ENCODE assay signal across 8 cellular contexts in the genomic region with DNA sequence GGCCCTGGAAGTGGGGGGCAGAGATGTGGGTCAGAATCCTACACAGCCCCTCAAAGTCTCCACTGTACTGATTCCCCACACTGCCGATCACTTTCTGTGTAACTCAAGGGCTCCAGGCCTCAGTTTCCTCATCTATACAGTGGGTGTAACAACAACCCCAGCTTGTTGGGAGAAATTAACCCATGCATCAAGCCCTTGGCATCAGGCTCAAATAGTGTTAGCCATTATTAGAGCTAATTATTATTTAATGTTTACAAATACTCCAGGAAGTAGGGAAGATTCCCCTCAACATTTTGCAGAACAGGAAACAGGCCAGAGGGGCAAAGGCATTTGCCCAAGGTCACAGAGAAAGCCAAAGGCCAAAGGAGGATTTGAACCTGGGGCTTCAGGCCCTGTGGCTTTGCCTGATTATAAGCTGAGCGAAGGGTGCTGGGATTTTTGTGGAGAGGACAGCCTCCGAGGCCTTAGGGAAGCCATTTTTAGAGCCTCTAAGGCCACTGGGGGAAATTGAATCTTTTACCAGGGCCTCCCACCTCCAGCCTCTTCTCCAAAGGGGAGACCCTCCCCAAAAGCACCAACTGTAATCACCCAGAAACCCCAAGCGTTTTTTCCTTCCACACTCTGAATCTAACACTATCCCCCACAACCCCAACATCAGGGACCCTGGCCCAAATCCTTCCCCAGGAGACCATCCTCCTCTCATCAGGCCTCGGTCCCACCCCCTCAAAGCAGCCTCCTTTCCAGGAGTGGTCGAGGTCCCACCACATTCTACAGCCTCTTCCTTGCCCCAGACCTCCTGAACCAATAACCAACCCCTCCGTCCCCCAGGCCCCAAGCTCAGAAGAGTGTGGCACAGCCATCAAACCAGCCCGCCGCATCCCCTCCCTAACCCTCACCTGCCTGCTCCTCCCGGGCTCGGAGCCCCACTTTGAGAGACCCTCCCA. TPM values are rescaled to one million over a fixed set of nuclear protein-coding genes. Genes with fewer than 3 reads are reported as not detected.
A peak's percentile ranks its signal among the peaks of the same experiment; 100 is the strongest.
DNase-seq lines count a peak whose midpoint lies in the region; ATAC-seq and TF ChIP-seq lines count a peak whose summit lies in the region.

No MANE protein-coding gene starts in this region.

- in situ Hi-C loops in SK-MEL-5 (cut with HindIII; ENCODE audit: low pct_unique_long_range_greater_than_20kb, low sequenced_read_pairs), result no loop called here

- H3K4me1 ChIP-seq in ovary (ENCODE audit: insufficient read depth), result no peaks in the 10 kb centered on the region

- H3K27me3 ChIP-seq in GM06990 (replicated peaks; ENCODE audit: control insufficient read depth, insufficient read depth, low read length) (no peaks in the 10 kb centered on the region), ovary (no peaks in the 10 kb centered on the region)

- H3K36me3 ChIP-seq in GM06990 (ENCODE audit: control insufficient read depth, insufficient read depth, low read length) (peaks cover 19% of the 10 kb centered on the region), ovary (no peaks in the 10 kb centered on the region)

- no peak for TF ChIP-seq CTCF in GM06990 (IDR thresholded peaks at IDR 0.05; ENCODE audit: insufficient read depth, low read length, poor library complexity, severe bottlenecking)
- no peak for TF ChIP-seq CTCF in ovary (IDR thresholded peaks at IDR 0.05)

- 17 to 21% (median 17%) methylated on average over 11 of the region's 11 CpGs for WGBS in ovary, 3 donors

- no peak for TF ChIP-seq EP300 in ovary (IDR thresholded peaks at IDR 0.05)

- intact Hi-C loops in ovary (cut with DNase I), result no loop called here

- H3K4me3 ChIP-seq in GM06990 (replicated peaks; ENCODE audit: low read depth, low read length), result peak overlapping the region; percentile 87
- peak overlapping the region; percentile 93 for H3K4me3 ChIP-seq in ovary

- TF ChIP-seq POLR2A in ovary (IDR thresholded peaks at IDR 0.05), result no peak

- no peaks in the 10 kb centered on the region for H3K9me3 ChIP-seq in ovary

- H3K27ac ChIP-seq in epithelial cell of prostate (peak overlapping the region; percentile 58), ovary (peak overlapping the region; percentile 82 to 99)

- ATAC-seq in GM21528 (IDR thresholded peaks at IDR 0.05; ENCODE audit: low FRiP score, unreplicated experiment) (no peak), HG03460 (IDR thresholded peaks at IDR 0.05; ENCODE audit: unreplicated experiment) (no peak)

- no peak for DNase-seq in GM06990 (ENCODE audit: extremely low read depth, insufficient read length)
- DNase-seq in SK-MEL-5 (ENCODE audit: low read depth, low spot score), result peak; percentile 7
- DNase-seq in epithelial cell of prostate (ENCODE audit: low read depth, low spot score), result no peak
- no peak for DNase-seq in ovary
- no peak for DNase-seq in NCI-H1436 (lab: John Stamatoyannopoulos, UW)
- no peak for DNase-seq in NCI-H345 treated with DMSO at 0.1 percent for 48 hours (lab: John Stamatoyannopoulos, UW; ENCODE audit: unreplicated experiment)

RNA-seq across cellular contexts. Expression of a gene that starts 1.1 kb away (rescaled TPM):
- 151 and 174 TPM in 2 replicates for total RNA-seq in SK-MEL-5 (2014; rRNA removed; shearing (Covaris generic))
- 265 and 331 TPM in 2 replicates for polyA plus RNA-seq in SK-MEL-5 (2015; cell fraction: cytosol; rRNA removed)
- polyA plus RNA-seq in SK-MEL-5 (2015; cell fraction: nucleus; rRNA removed), result 77.7 and 113 TPM in 2 replicates
- total RNA-seq in ovary, result 100 to 1,000 TPM; 198 to 354 (median 290) TPM
- polyA plus RNA-seq in ovary, result 100 to 1,000 TPM in 1 of 2 donors, 10 to 100 TPM in 1; 14.1 to 319 TPM

RNA-seq across cellular contexts. Expression of a gene that starts 15.4 kb away (rescaled TPM):
- total RNA-seq in SK-MEL-5 (2014; rRNA removed; shearing (Covaris generic)), result 70.6 and 74.1 TPM in 2 replicates
- 100.0 and 105 TPM in 2 replicates for polyA plus RNA-seq in SK-MEL-5 (2015; cell fraction: cytosol; rRNA removed)
- polyA plus RNA-seq in SK-MEL-5 (2015; cell fraction: nucleus; rRNA removed), result 145 and 161 TPM in 2 replicates
- total RNA-seq in ovary, result 10 to 100 TPM; 63.5 to 76.7 (median 65.9) TPM
- 10 to 100 TPM; 52.0 to 78.3 TPM for polyA plus RNA-seq in ovary

RNA-seq across cellular contexts. Expression of a gene that starts 20.4 kb away (rescaled TPM):
- 4.0 and 4.7 TPM in 2 replicates for total RNA-seq in SK-MEL-5 (2014; rRNA removed; shearing (Covaris generic))
- 10.0 and 10.9 TPM in 2 replicates for polyA plus RNA-seq in SK-MEL-5 (2015; cell fraction: cytosol; rRNA removed)
- 4.9 and 10.1 TPM in 2 replicates for polyA plus RNA-seq in SK-MEL-5 (2015; cell fraction: nucleus; rRNA removed)
- 10 to 100 TPM in 6 of 7 donors, 1 to 10 TPM in 1; 9.8 to 22.3 (median 19.8) TPM for total RNA-seq in ovary
- polyA plus RNA-seq in ovary, result 10 to 100 TPM in 1 of 2 donors, 1 to 10 TPM in 1; 1.6 to 12.3 TPM

RNA-seq across cellular contexts. Expression of a gene that starts 29.4 kb away (rescaled TPM):
- total RNA-seq in SK-MEL-5 (2014; rRNA removed; shearing (Covaris generic)), result 1,284 and 1,363 TPM in 2 replicates
- 1,054 and 1,507 TPM in 2 replicates for polyA plus RNA-seq in SK-MEL-5 (2015; cell fraction: cytosol; rRNA removed)
- polyA plus RNA-seq in SK-MEL-5 (2015; cell fraction: nucleus; rRNA removed), result 198 and 202 TPM in 2 replicates
- total RNA-seq in ovary, result 1,000 to 10,000 TPM; 1,269 to 1,882 (median 1,382) TPM
- 1,000 to 10,000 TPM; 1,409 to 1,581 TPM for polyA plus RNA-seq in ovary

RNA-seq across cellular contexts. Expression of a gene that starts 46.3 kb away (rescaled TPM):
- total RNA-seq in SK-MEL-5 (2014; rRNA removed; shearing (Covaris generic)), result 25.0 and 28.8 TPM in 2 replicates
- polyA plus RNA-seq in SK-MEL-5 (2015; cell fraction: cytosol; rRNA removed), result 53.7 and 56.8 TPM in 2 replicates
- 249 and 303 TPM in 2 replicates for polyA plus RNA-seq in SK-MEL-5 (2015; cell fraction: nucleus; rRNA removed)
- 100 to 1,000 TPM in 2 of 7 donors, 10 to 100 TPM in 5; 46.5 to 146 (median 66.7) TPM for total RNA-seq in ovary
- 10 to 100 TPM in 1 of 2 donors, 1 to 10 TPM in 1; 5.3 to 89.2 TPM for polyA plus RNA-seq in ovary
